ENCODE assay signal across 10 cellular contexts in genomic region chr6:134172020-134172766, GRCh38.
DNase-seq lines count a peak whose midpoint lies in the region; ATAC-seq, FAIRE-seq and TF ChIP-seq lines count a peak whose summit lies in the region.
"Had no signal": no experiment of that assay in that cellular context is flagged by ENCODE, and none has a peak within 500 bp of the region (broad histone marks: within the 10 kb centered on the region; RNA-seq: fewer than 3 reads in every experiment).

No MANE protein-coding gene starts in this region.

- peak overlapping the region; percentile 95 for H3K4me2 ChIP-seq in SK-N-SH

- no peak for TF ChIP-seq POLR2A in stomach (IDR thresholded peaks at IDR 0.05)

- peak overlapping the region; percentile 83 for H3K9ac ChIP-seq in SK-N-SH
- H3K9ac ChIP-seq in kidney (ENCODE audit: low read length in 2 of 2), result peak overlapping the region; percentile 7 to 91

- H3K9me3 ChIP-seq in SK-N-SH (no peaks in the 10 kb centered on the region), kidney (ENCODE audit: control insufficient read depth in 1 of 2, low read length in 2 of 2) (no peaks in the 10 kb centered on the region), stomach (no peaks in the 10 kb centered on the region)

- H3K4me3 ChIP-seq in SK-N-SH (ENCODE audit: low read depth in 2 of 2, low read length in 1 of 2) (peak overlapping the region; percentile 76 to 78; a peak in 3 of 4 replicates), kidney (ENCODE audit: low read length in 2 of 2) (peak overlapping the region; percentile 94 to 98), stomach (peak overlapping the region; percentile 67 to 79 (median 74))

- peaks cover 42% of the 10 kb centered on the region for H3K79me2 ChIP-seq in SK-N-SH (ENCODE audit: insufficient read depth)

- peaks cover 41 to 59% of the 10 kb centered on the region in 2 experiments for H3K36me3 ChIP-seq in SK-N-SH (replicated peaks in 1 of 2; ENCODE audit: control insufficient read depth in 1 of 2, insufficient read depth in 2 of 2, low read length in 1 of 2)
- H3K36me3 ChIP-seq in kidney (ENCODE audit: control insufficient read depth in 1 of 2, insufficient read depth in 2 of 2, low read length in 2 of 2), result peaks cover 35 to 56% of the 10 kb centered on the region in 2 donors
- H3K36me3 ChIP-seq in stomach, result peaks cover 37 to 63% (median 58%) of the 10 kb centered on the region in 4 donors

- FAIRE-seq in kidney (lab: Jason Lieb, UNC), result no peak

- intact Hi-C loops in kidney (cut with DNase I) (loop anchor here (10.0 kb wide), 2 partner anchors 473 to 653 kb away; no protein-coding TSS in a partner anchor), stomach (cut with DNase I; ENCODE audit: low total_unique reads) (loop anchor here (5.0 kb wide), 1 partner anchor 470 kb away; no protein-coding TSS in a partner anchor)

- no peak for ATAC-seq in SK-N-SH treated with all-trans-retinoic acid at 6 μM for 48 hours
- no peak for ATAC-seq in HG03196 (IDR thresholded peaks at IDR 0.05; ENCODE audit: unreplicated experiment)

- DNase-seq in SK-N-SH (no peak), amniotic epithelial cell (ENCODE audit: low read depth) (peak; percentile 32), kidney (no peak), stomach (no peak), NCI-H1105 treated with DMSO at 0.1 percent for 48 hours (lab: John Stamatoyannopoulos, UW) (no peak), NCI-H1417 treated with DMSO at 0.1 percent for 48 hours (lab: John Stamatoyannopoulos, UW) (no peak)
- DNase-seq: stimulated activated CD4-positive, alpha-beta T cell treated with anti-CD3 and anti-CD28 coated beads, Interleukin-15, amount 100 ng/mL, for 24 hours had no signal

- H3K9me2 ChIP-seq in SK-N-SH, result no peaks in the 10 kb centered on the region

- H3F3A ChIP-seq in SK-N-SH (replicated peaks; ENCODE audit: insufficient read depth), result peaks cover 53% of the 10 kb centered on the region

- POLR2A ChIA-PET in SK-N-SH (lab: Yijun Ruan, JAX), result no interaction called here

- H2AFZ ChIP-seq in SK-N-SH (ENCODE audit: low read depth), result no peak overlapping the region

- 66% methylated on average over 11 of the region's 11 CpGs for whole genome bisulfite sequencing in SK-N-SH (ENCODE audit: low lambda C conversion rate)
- 66 to 77% (median 67%) methylated on average over 11 of the region's 11 CpGs for WGBS in stomach, 5 donors

- H3K27me3 ChIP-seq in SK-N-SH (ENCODE audit: insufficient read depth) (no peaks in the 10 kb centered on the region), stomach (no peaks in the 10 kb centered on the region)

- no peak for TF ChIP-seq EP300 in SK-N-SH (IDR thresholded peaks at IDR 0.05; ENCODE audit: borderline replicate concordance in 1 of 2, low read depth in 1 of 2, low read length in 1 of 2)
- TF ChIP-seq EP300 in stomach (IDR thresholded peaks at IDR 0.05), result no peak

- H3K4me1 ChIP-seq in SK-N-SH (ENCODE audit: control insufficient read depth in 1 of 2, insufficient read depth in 2 of 2, low read depth in 1 of 2, low read length in 1 of 2) (peaks cover 16 to 43% of the 10 kb centered on the region in 2 experiments), kidney (ENCODE audit: control insufficient read depth in 1 of 2, insufficient read depth in 1 of 2, low read depth in 1 of 2, low read length in 2 of 2) (peaks cover 6 to 19% of the 10 kb centered on the region in 2 donors), stomach (peaks cover 16 to 64% (median 25%) of the 10 kb centered on the region in 4 donors)

- no peak for TF ChIP-seq RAD21 in SK-N-SH (IDR thresholded peaks at IDR 0.05; ENCODE audit: low read length)

- peaks cover 52% of the 10 kb centered on the region for H4K20me1 ChIP-seq in SK-N-SH (ENCODE audit: insufficient read depth)

- TF ChIP-seq CTCF in SK-N-SH (IDR thresholded peaks at IDR 0.05) (no peak), kidney (IDR thresholded peaks at IDR 0.05; ENCODE audit: borderline replicate concordance, extremely low read depth, insufficient read depth) (no peak), stomach (IDR thresholded peaks at IDR 0.05) (no peak)

- CTCF ChIA-PET in SK-N-SH (lab: Yijun Ruan, JAX), result interaction anchor here (1.1 to 3.8 kb wide), 5 partner anchors 11 to 769 kb away, joined by 4 to 30 read pairs (median 7); no protein-coding TSS in a partner anchor

- H3K27ac ChIP-seq in SK-N-SH (ENCODE audit: low read depth in 2 of 2, low read length in 1 of 2) (peak overlapping the region in 1 of 2 experiments; percentile 94; a peak in 1 of 4 replicates), kidney (ENCODE audit: low read depth in 2 of 2, low read length in 2 of 2) (peak overlapping the region; percentile 66 to 72), stomach (peak overlapping the region; percentile 41 to 100 (median 99))
- H3K27ac ChIP-seq: 22Rv1 had no signal

TF ChIP-seq in SK-N-SH, 30 proteins besides CTCF, POLR2A, EP300 and RAD21:
- TF ChIP-seq, protein P1, sequence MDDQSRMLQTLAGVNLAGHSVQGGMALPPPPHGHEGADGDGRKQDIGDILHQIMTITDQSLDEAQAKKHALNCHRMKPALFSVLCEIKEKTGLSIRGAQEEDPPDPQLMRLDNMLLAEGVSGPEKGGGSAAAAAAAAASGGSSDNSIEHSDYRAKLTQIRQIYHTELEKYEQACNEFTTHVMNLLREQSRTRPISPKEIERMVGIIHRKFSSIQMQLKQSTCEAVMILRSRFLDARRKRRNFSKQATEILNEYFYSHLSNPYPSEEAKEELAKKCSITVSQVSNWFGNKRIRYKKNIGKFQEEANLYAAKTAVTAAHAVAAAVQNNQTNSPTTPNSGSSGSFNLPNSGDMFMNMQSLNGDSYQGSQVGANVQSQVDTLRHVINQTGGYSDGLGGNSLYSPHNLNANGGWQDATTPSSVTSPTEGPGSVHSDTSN (IDR thresholded peaks at IDR 0.05), result no peak
- TF ChIP-seq NFIC (IDR thresholded peaks at IDR 0.05; ENCODE audit: borderline replicate concordance), result no peak
- TF ChIP-seq, protein P2, sequence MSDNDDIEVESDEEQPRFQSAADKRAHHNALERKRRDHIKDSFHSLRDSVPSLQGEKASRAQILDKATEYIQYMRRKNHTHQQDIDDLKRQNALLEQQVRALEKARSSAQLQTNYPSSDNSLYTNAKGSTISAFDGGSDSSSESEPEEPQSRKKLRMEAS (IDR thresholded peaks at IDR 0.05; ENCODE audit: low read depth), result no peak
- TF ChIP-seq EZH2phosphoT487 (IDR thresholded peaks at IDR 0.05; ENCODE audit: borderline replicate concordance, low read depth), result no peak
- no peak for TF ChIP-seq TEAD4 (IDR thresholded peaks at IDR 0.05; ENCODE audit: borderline replicate concordance, insufficient read depth)
- no peak for TF ChIP-seq RCOR1 (IDR thresholded peaks at IDR 0.05; ENCODE audit: low read length)
- TF ChIP-seq CHD2 (IDR thresholded peaks at IDR 0.05; ENCODE audit: low read length, partially characterized antibody), result no peak

TF ChIP-seq in SK-N-SH treated with all-trans-retinoic acid at 6 μM for 48 hours, 23 proteins besides CTCF, POLR2A, EP300 and RAD21:
- TF ChIP-seq BACH2 (CRISPR knock-in tag; IDR thresholded peaks at IDR 0.05; ENCODE audit: borderline replicate concordance), result no peak
